Comparison of ENCODE assay signal across 11 cellular contexts in the genomic region with DNA sequence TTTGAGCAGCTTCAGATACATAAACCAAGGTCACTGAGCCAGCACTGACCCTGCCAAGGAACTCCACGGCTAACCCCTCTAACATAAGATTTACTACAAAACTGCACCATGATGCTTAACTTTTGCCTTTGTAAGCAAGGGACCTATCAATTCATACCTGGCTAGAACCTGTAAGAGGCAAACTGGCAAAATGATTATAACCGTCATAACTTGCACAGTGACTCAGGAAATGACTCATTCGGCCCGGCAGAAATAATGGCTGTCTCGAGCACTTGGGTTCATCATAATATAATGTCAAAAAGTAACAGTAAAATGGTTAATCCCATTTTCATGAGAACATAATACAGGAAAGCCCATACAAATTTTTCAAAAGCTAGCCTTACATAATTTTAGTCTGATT. TPM values are rescaled to one million over a fixed set of nuclear protein-coding genes. Genes with fewer than 3 reads are reported as not detected.
DNase-seq lines count a peak whose midpoint lies in the region; ATAC-seq lines count a peak whose summit lies in the region.
"Had no signal": no experiment of that assay in that cellular context is flagged by ENCODE, and none has a peak within 500 bp of the region (broad histone marks: within the 10 kb centered on the region; RNA-seq: fewer than 3 reads in every experiment).

No MANE protein-coding gene starts in this region.

- peaks cover 33% of the 10 kb centered on the region for H3K4me1 Mint-ChIP-seq in activated naive CD8-positive, alpha-beta T cell (ENCODE audit: low read depth)

- peak overlapping the region; percentile 46 for H3K27ac Mint-ChIP-seq in activated naive CD8-positive, alpha-beta T cell

- no peaks in the 10 kb centered on the region for H3K9me3 Mint-ChIP-seq in activated naive CD8-positive, alpha-beta T cell (ENCODE audit: low read depth)

- no peaks in the 10 kb centered on the region for H3K27me3 Mint-ChIP-seq in activated naive CD8-positive, alpha-beta T cell

- peaks cover 35% of the 10 kb centered on the region for H3K36me3 Mint-ChIP-seq in activated naive CD8-positive, alpha-beta T cell

- DNase-seq in NOMO-1 (lab: John Stamatoyannopoulos, UW; ENCODE audit: unreplicated experiment in 2 of 2): peak; percentile 44 to 62
- DNase-seq in stimulated activated CD4-positive, alpha-beta T cell treated with anti-CD3 and anti-CD28 coated beads, Interleukin-1b, Interleukin-23, amount 100 ng/mL, for 48 hours: peak; percentile 54
- DNase-seq in amniotic stem cell (lab: John Stamatoyannopoulos, UW): no peak
- no peak for DNase-seq in NCI-H748 treated with DMSO at 0.1 percent for 48 hours (lab: John Stamatoyannopoulos, UW)
- no peak for DNase-seq in H4 (ENCODE audit: low spot score)
- no peak for DNase-seq in SK-N-DZ (ENCODE audit: low spot score)
- DNase-seq: DMS79 treated with DMSO at 0.1 percent for 48 hours, retina had no signal

- H3K4me3 Mint-ChIP-seq in activated naive CD8-positive, alpha-beta T cell: no peak overlapping the region

- ATAC-seq in GM19351 (IDR thresholded peaks at IDR 0.05; ENCODE audit: unreplicated experiment): peak; percentile 69

RNA-seq across cellular contexts. Expression of a gene that starts 17.2 kb away (rescaled TPM):
- 0.25 and 1.1 TPM in 2 replicates for total RNA-seq in H4 (2014; rRNA removed; shearing (Covaris generic))
- polyA plus RNA-seq in SK-N-DZ (2014; cell fraction: cytosol; rRNA removed): not detected in 2 replicates
- polyA plus RNA-seq in SK-N-DZ (2014; cell fraction: nucleus; rRNA removed): not detected in 2 replicates
- total RNA-seq: lung microvascular endothelial cell had no signal

Comparison
In these comparisons a context has a peak if more than half of its experiments do, and no peak if none do; other contexts are left out.
1. DNase-seq: peak in NOMO-1 (2 of 2) and stimulated activated CD4-positive, alpha-beta T cell treated with anti-CD3 and anti-CD28 coated beads, Interleukin-1b, Interleukin-23, amount 100 ng/mL, for 48 hours (single experiment); none in amniotic stem cell (single experiment), NCI-H748 treated with DMSO at 0.1 percent for 48 hours (single experiment), H4 (single experiment) and SK-N-DZ (single experiment).